16 cellular contexts compared by ENCODE assay signal in genomic region chr20:62723768-62724420, GRCh38. TPM values are rescaled to one million over a fixed set of nuclear protein-coding genes. Genes with fewer than 3 reads are reported as not detected.
DNase-seq lines count a peak whose midpoint lies in the region; ATAC-seq and TF ChIP-seq lines count a peak whose summit lies in the region.
"Had no signal": no experiment of that assay in that cellular context is flagged by ENCODE, and none has a peak within 500 bp of the region (broad histone marks: within the 10 kb centered on the region; RNA-seq: fewer than 3 reads in every experiment).

No MANE protein-coding gene starts in this region.

- 39% methylated on average over 7 of the region's 11 CpGs for WGBS in SK-N-SH (ENCODE audit: low lambda C conversion rate)
- 60 to 68% methylated on average over 11 of the region's 11 CpGs for WGBS in aorta, 2 donors

- TF ChIP-seq CTCF in SK-N-SH (IDR thresholded peaks at IDR 0.05) (no peak), chondrocyte (IDR thresholded peaks at IDR 0.05) (no peak)
- TF ChIP-seq CTCF in activated CD8-positive, alpha-beta T cell treated with anti-CD3 and anti-CD28 coated beads for 36 hours (IDR thresholded peaks at IDR 0.05), result no peak

- DNase-seq in SK-N-SH (no peak), chondrocyte (ENCODE audit: low spot score) (peak; percentile 81), aorta (peak; percentile 17 to 55)
- no peak for DNase-seq in activated T-cell treated with anti-CD3 and anti-CD28 coated beads, Interleukin-2, amount 50 U/mL, for 48 hours
- no peak for DNase-seq in activated CD8-positive, alpha-beta T cell treated with anti-CD3 and anti-CD28 coated beads for 36 hours
- DNase-seq: GF-D8, NCI-H1694, NCI-H2107, NCI-H2227 treated with DMSO at 0.1 percent for 48 hours, NCI-H524 treated with DMSO at 0.1 percent for 48 hours had no signal

- no peaks in the 10 kb centered on the region for H4K20me1 ChIP-seq in SK-N-SH (ENCODE audit: insufficient read depth)

- no peak overlapping the region for H3K27ac Mint-ChIP-seq in chondrocyte (ENCODE audit: unreplicated experiment)
- no peak overlapping the region for H3K27ac Mint-ChIP-seq in activated CD8-positive, alpha-beta T cell treated with anti-CD3 and anti-CD28 coated beads for 36 hours
- H3K27ac Mint-ChIP-seq: GM23338 had no signal

- no peak overlapping the region for H2AFZ ChIP-seq in SK-N-SH (ENCODE audit: low read depth)
- H2AFZ ChIP-seq: GM23338 had no signal

- no peak for TF ChIP-seq RAD21 in SK-N-SH (IDR thresholded peaks at IDR 0.05; ENCODE audit: low read length)

- POLR2A ChIA-PET in SK-N-SH (lab: Yijun Ruan, JAX), result no interaction called here
- POLR2A ChIA-PET in activated CD8-positive, alpha-beta T cell treated with anti-CD3 and anti-CD28 coated beads for 36 hours (lab: Charles Lee), result interaction anchor here (1.0 to 2.0 kb wide), 3 partner anchors 10 to 13 kb away, joined by 3 to 4 read pairs (median 3); no protein-coding TSS in a partner anchor

- H3K9me3 Mint-ChIP-seq in chondrocyte (ENCODE audit: low read depth), result peaks cover 22% of the 10 kb centered on the region
- peaks cover 20% of the 10 kb centered on the region for H3K9me3 Mint-ChIP-seq in activated CD8-positive, alpha-beta T cell treated with anti-CD3 and anti-CD28 coated beads for 36 hours

- H3K79me2 ChIP-seq in SK-N-SH (ENCODE audit: insufficient read depth), result no peaks in the 10 kb centered on the region

- H3K9me2 ChIP-seq in SK-N-SH, result no peaks in the 10 kb centered on the region

- CTCF ChIA-PET in SK-N-SH (lab: Yijun Ruan, JAX), result interaction anchor here (0.9 to 2.6 kb wide), 3 partner anchors 30 to 67 kb away, joined by 3 to 15 read pairs (median 5); no protein-coding TSS in a partner anchor
- CTCF ChIA-PET in activated CD8-positive, alpha-beta T cell treated with anti-CD3 and anti-CD28 coated beads for 36 hours (lab: Charles Lee), result interaction anchor here (2.1 kb wide), 1 partner anchor 85 kb away, joined by 7 read pairs; no protein-coding TSS in a partner anchor

- TF ChIP-seq EP300 in SK-N-SH (IDR thresholded peaks at IDR 0.05; ENCODE audit: borderline replicate concordance in 1 of 2, low read depth in 1 of 2, low read length in 1 of 2), result no peak

- H3K9me3 ChIP-seq in SK-N-SH, result peaks cover 14% of the 10 kb centered on the region; the same call in 1 of the 2 replicates
- peaks cover 9% of the 10 kb centered on the region for H3K9me3 ChIP-seq in muscle layer of colon (ENCODE audit: low read length)
- H3K9me3 ChIP-seq in aorta (ENCODE audit: control insufficient read depth, low read length), result peaks cover 10% of the 10 kb centered on the region

- intact Hi-C loops in aorta (cut with DNase I), result no loop called here
- intact Hi-C loops in activated CD8-positive, alpha-beta T cell treated with anti-CD3 and anti-CD28 coated beads for 36 hours (cut with micrococcal nuclease), result no loop called here

- H3K9ac ChIP-seq in SK-N-SH (no peak overlapping the region), muscle layer of colon (ENCODE audit: low read length) (no peak overlapping the region)
- H3K9ac ChIP-seq: KMS-11 had no signal

- H3K4me3 ChIP-seq in SK-N-SH (ENCODE audit: low read depth in 2 of 2, low read length in 1 of 2), result no peak overlapping the region
- peak overlapping the region in 1 of 2 donors; percentile 23 for H3K4me3 ChIP-seq in muscle layer of colon (ENCODE audit: low read depth in 1 of 2, low read length in 2 of 2)
- H3K4me3 ChIP-seq in aorta (ENCODE audit: low read length in 2 of 2), result no peak overlapping the region
- H3K4me3 ChIP-seq: GM23338 had no signal

- no peaks in the 10 kb centered on the region; a peak in 1 of 4 replicates for H3K4me1 ChIP-seq in SK-N-SH (ENCODE audit: control insufficient read depth in 1 of 2, insufficient read depth in 2 of 2, low read depth in 1 of 2, low read length in 1 of 2)
- peaks cover 68% of the 10 kb centered on the region for H3K4me1 ChIP-seq in muscle layer of colon (ENCODE audit: insufficient read depth, low read length)
- no peaks in the 10 kb centered on the region for H3K4me1 ChIP-seq in aorta (ENCODE audit: control insufficient read depth in 1 of 2, insufficient read depth in 2 of 2, low read length in 2 of 2)

- peaks cover 40% of the 10 kb centered on the region for H3K27me3 Mint-ChIP-seq in chondrocyte (ENCODE audit: low read depth)
- H3K27me3 Mint-ChIP-seq in activated CD8-positive, alpha-beta T cell treated with anti-CD3 and anti-CD28 coated beads for 36 hours, result peaks cover 5% of the 10 kb centered on the region

- peak; percentile 22; the same call in 1 of the 3 replicates for ATAC-seq in SK-N-SH treated with all-trans-retinoic acid at 6 μM for 48 hours
- ATAC-seq in aorta (ENCODE audit: low FRiP score), result no peak
- no peak for ATAC-seq in activated CD8-positive, alpha-beta T cell treated with anti-CD3 and anti-CD28 coated beads for 36 hours
- no peak for ATAC-seq in activated CD4-positive, CD25-positive, alpha-beta regulatory T cell treated with anti-CD3 and anti-CD28 coated beads, Interleukin-2, amount 50 U/mL, for 24 hours
- ATAC-seq: GM23338 had no signal

- H3K4me3 Mint-ChIP-seq in chondrocyte (ENCODE audit: unreplicated experiment), result no peak overlapping the region
- no peak overlapping the region for H3K4me3 Mint-ChIP-seq in activated CD8-positive, alpha-beta T cell treated with anti-CD3 and anti-CD28 coated beads for 36 hours
- H3K4me3 Mint-ChIP-seq: GM23338 had no signal

- H3K4me1 Mint-ChIP-seq in chondrocyte (ENCODE audit: low read depth), result no peaks in the 10 kb centered on the region
- H3K4me1 Mint-ChIP-seq in activated CD8-positive, alpha-beta T cell treated with anti-CD3 and anti-CD28 coated beads for 36 hours (ENCODE audit: low read depth), result peaks cover 14% of the 10 kb centered on the region
- H3K4me1 Mint-ChIP-seq: GM23338 had no signal

- H3K36me3 ChIP-seq in SK-N-SH (replicated peaks in 1 of 2; ENCODE audit: control insufficient read depth in 1 of 2, insufficient read depth in 2 of 2, low read length in 1 of 2) (no peaks in the 10 kb centered on the region), muscle layer of colon (ENCODE audit: insufficient read depth, low read length) (no peaks in the 10 kb centered on the region), aorta (ENCODE audit: control insufficient read depth in 1 of 2, insufficient read depth in 2 of 2, low read length in 1 of 2) (no peaks in the 10 kb centered on the region)

- H3K27ac ChIP-seq in SK-N-SH (ENCODE audit: low read depth in 2 of 2, low read length in 1 of 2) (no peak overlapping the region), muscle layer of colon (ENCODE audit: low read depth, low read length) (peak overlapping the region; percentile 84), aorta (ENCODE audit: low read depth in 1 of 2, low read length in 2 of 2) (no peak overlapping the region)
- H3K27ac ChIP-seq: 22Rv1, KMS-11 had no signal

- no peak overlapping the region for H3K4me2 ChIP-seq in SK-N-SH
- H3K4me2 ChIP-seq: GM23338, KMS-11 had no signal

- peaks cover 7% of the 10 kb centered on the region for H3K36me3 Mint-ChIP-seq in chondrocyte (ENCODE audit: low read depth)
- peaks cover 3% of the 10 kb centered on the region for H3K36me3 Mint-ChIP-seq in activated CD8-positive, alpha-beta T cell treated with anti-CD3 and anti-CD28 coated beads for 36 hours (ENCODE audit: low read depth)

- no peaks in the 10 kb centered on the region for H3K27me3 ChIP-seq in SK-N-SH (ENCODE audit: insufficient read depth)
- H3K27me3 ChIP-seq in muscle layer of colon (ENCODE audit: control insufficient read depth in 1 of 2, insufficient read depth in 2 of 2, low read length in 2 of 2), result peaks cover 0 to 8% of the 10 kb centered on the region in 2 donors
- no peaks in the 10 kb centered on the region for H3K27me3 ChIP-seq in aorta (ENCODE audit: control insufficient read depth in 1 of 2, insufficient read depth in 2 of 2, low read length in 1 of 2)

- H3F3A ChIP-seq in SK-N-SH (replicated peaks; ENCODE audit: insufficient read depth), result no peaks in the 10 kb centered on the region

TF ChIP-seq in SK-N-SH treated with all-trans-retinoic acid at 6 μM for 48 hours, 23 proteins besides CTCF, POLR2A, EP300 and RAD21 (continues in another document):
- TF ChIP-seq CREB5 (CRISPR knock-in tag; IDR thresholded peaks at IDR 0.05; ENCODE audit: low read depth) (no peak), ZNF70 (CRISPR knock-in tag; IDR thresholded peaks at IDR 0.05) (no peak), SNAI2 (CRISPR knock-in tag; IDR thresholded peaks at IDR 0.05) (no peak)

TF ChIP-seq in SK-N-SH, 30 proteins besides CTCF, POLR2A, EP300 and RAD21:
- TF ChIP-seq TAF1 (IDR thresholded peaks at IDR 0.05; ENCODE audit: borderline replicate concordance, low read depth, low read length), result no peak
- no peak for TF ChIP-seq CHD2 (IDR thresholded peaks at IDR 0.05; ENCODE audit: low read length, partially characterized antibody)
- TF ChIP-seq SIN3A (IDR thresholded peaks at IDR 0.05; ENCODE audit: borderline replicate concordance, low read depth, low read length), result no peak
- TF ChIP-seq IRF3 (IDR thresholded peaks at IDR 0.05; ENCODE audit: low read depth, low read length), result no peak
TF ChIP-seq in SK-N-SH: peak in this region for 0.

RNA-seq across cellular contexts. Expression of gene NTSR1, which starts 15.3 kb away (rescaled TPM):
- polyA plus RNA-seq in SK-N-SH (2012; rRNA removed), result 3.1 and 8.2 TPM in 2 replicates
- polyA plus RNA-seq in SK-N-SH (2012; cell fraction: cytosol; rRNA removed), result 2.1 and 4.3 TPM in 2 replicates
- polyA plus RNA-seq in SK-N-SH (2012; cell fraction: nucleus; rRNA removed), result 6.4 and 11.3 TPM in 2 replicates
- total RNA-seq in chondrocyte, result 0.10 TPM in 1 of 3 replicates, not detected in the others
- total RNA-seq in aorta, result not detected
- not detected for polyA plus RNA-seq in aorta
- not detected for total RNA-seq in activated CD8-positive, alpha-beta T cell treated with anti-CD3 and anti-CD28 coated beads for 36 hours

Comparison
In these comparisons a context has a peak if more than half of its experiments do, and no peak if none do; other contexts are left out.
1. DNase-seq: peak in chondrocyte (single experiment) and aorta (2 of 2); none in SK-N-SH (single experiment), activated T-cell treated with anti-CD3 and anti-CD28 coated beads, Interleukin-2, amount 50 U/mL, for 48 hours (0 of 2) and activated CD8-positive, alpha-beta T cell treated with anti-CD3 and anti-CD28 coated beads for 36 hours (single experiment).